ENCODE assay signal across 8 cellular contexts in genomic region chr19:19185853-19186728, GRCh38. TPM values are rescaled to one million over a fixed set of nuclear protein-coding genes. Genes with fewer than 3 reads are reported as not detected.
DNase-seq lines count a peak whose midpoint lies in the region; ATAC-seq and TF ChIP-seq lines count a peak whose summit lies in the region.

No MANE protein-coding gene starts in this region.

- TF ChIP-seq CTCF in GM10266 (IDR thresholded peaks at IDR 0.05; ENCODE audit: control insufficient read depth, insufficient read depth, low read depth, missing control alignments) (peak; percentile 35), chondrocyte (IDR thresholded peaks at IDR 0.05) (peak; percentile 78), upper lobe of left lung (IDR thresholded peaks at IDR 0.05) (peak; percentile 44 to 73 (median 50))

- CTCF ChIA-PET in naive thymus-derived CD4-positive, alpha-beta T cell (lab: Charles Lee) = interaction anchor here (1.3 kb wide), 1 partner anchor 39 kb away, joined by 5 read pairs; no protein-coding TSS in a partner anchor

- DNase-seq in GM10266 (ENCODE audit: extremely low spot score) (no peak), NAMALWA (ENCODE audit: low spot score) (peak; percentile 81), chondrocyte (ENCODE audit: low spot score) (no peak), upper lobe of left lung (peak in 1 of 2 donors; percentile 43)
- peak; percentile 48 for DNase-seq in activated CD4-positive, CD25-positive, alpha-beta regulatory T cell treated with anti-CD3 and anti-CD28 coated beads, Interleukin-2, amount 50 U/mL, for 16 hours (ENCODE audit: low read depth, low spot score)
- peak; percentile 29 to 70 (median 58) for DNase-seq in naive thymus-derived CD4-positive, alpha-beta T cell

- H3K27me3 ChIP-seq in naive thymus-derived CD4-positive, alpha-beta T cell (ENCODE audit: control insufficient read depth in 2 of 2, insufficient read depth in 2 of 2, low read length in 2 of 2) = no peaks in the 10 kb centered on the region
- no peaks in the 10 kb centered on the region for H3K27me3 ChIP-seq in upper lobe of left lung

- H3K27ac Mint-ChIP-seq in chondrocyte (ENCODE audit: unreplicated experiment) = peak overlapping the region; percentile 45
- H3K27ac Mint-ChIP-seq in naive thymus-derived CD4-positive, alpha-beta T cell = peak overlapping the region in 6 of 9 donors; percentile 22 to 74 (median 62)

- peak; percentile 86 for ATAC-seq in naive thymus-derived CD4-positive, alpha-beta T cell
- peak; percentile 65 to 76 for ATAC-seq in upper lobe of left lung (ENCODE audit: low FRiP score in 2 of 2)
- ATAC-seq in GM18861 (IDR thresholded peaks at IDR 0.05; ENCODE audit: unreplicated experiment) = no peak
- no peak for ATAC-seq in GM21515 (IDR thresholded peaks at IDR 0.05; ENCODE audit: unreplicated experiment)

- H3K27me3 Mint-ChIP-seq in chondrocyte (ENCODE audit: low read depth) = no peaks in the 10 kb centered on the region
- no peaks in the 10 kb centered on the region for H3K27me3 Mint-ChIP-seq in naive thymus-derived CD4-positive, alpha-beta T cell

- no peak overlapping the region for H3K4me3 Mint-ChIP-seq in chondrocyte (ENCODE audit: unreplicated experiment)
- no peak overlapping the region for H3K4me3 Mint-ChIP-seq in naive thymus-derived CD4-positive, alpha-beta T cell

- H3K36me3 Mint-ChIP-seq in chondrocyte (ENCODE audit: low read depth) = peaks cover 11% of the 10 kb centered on the region
- H3K36me3 Mint-ChIP-seq in naive thymus-derived CD4-positive, alpha-beta T cell = peaks cover 6 to 35% (median 9%) of the 10 kb centered on the region in 5 donors

- H3K4me1 ChIP-seq in naive thymus-derived CD4-positive, alpha-beta T cell (ENCODE audit: control insufficient read depth in 2 of 2, insufficient read depth in 2 of 2, low read length in 2 of 2) = peaks cover 12 to 20% of the 10 kb centered on the region in 2 donors
- peaks cover 20 to 46% (median 21%) of the 10 kb centered on the region in 4 donors for H3K4me1 ChIP-seq in upper lobe of left lung

- H3K4me3 ChIP-seq in naive thymus-derived CD4-positive, alpha-beta T cell (ENCODE audit: low read length) = no peak overlapping the region
- no peak overlapping the region for H3K4me3 ChIP-seq in upper lobe of left lung

- WGBS in upper lobe of left lung, 2 donors = 63 to 69% methylated on average over 2 to 9 of the region's 9 CpGs

- no peaks in the 10 kb centered on the region for H3K9me3 ChIP-seq in naive thymus-derived CD4-positive, alpha-beta T cell (ENCODE audit: control insufficient read depth in 2 of 3, low read length in 3 of 3)
- no peaks in the 10 kb centered on the region for H3K9me3 ChIP-seq in upper lobe of left lung

- no peaks in the 10 kb centered on the region for H3K9me3 Mint-ChIP-seq in chondrocyte (ENCODE audit: low read depth)
- peaks cover 0 to 2% (median 0%) of the 10 kb centered on the region in 11 donors for H3K9me3 Mint-ChIP-seq in naive thymus-derived CD4-positive, alpha-beta T cell

- intact Hi-C loops in naive thymus-derived CD4-positive, alpha-beta T cell (cut with micrococcal nuclease) = loop anchor here (1.0 to 2.0 kb wide), 2 partner anchors 39 to 305 kb away; no protein-coding TSS in a partner anchor

- POLR2A ChIA-PET in naive thymus-derived CD4-positive, alpha-beta T cell (lab: Charles Lee) = no interaction called here

- TF ChIP-seq POLR2A in upper lobe of left lung (IDR thresholded peaks at IDR 0.05) = no peak

- TF ChIP-seq EP300 in upper lobe of left lung (IDR thresholded peaks at IDR 0.05) = no peak

- H3K36me3 ChIP-seq in naive thymus-derived CD4-positive, alpha-beta T cell (ENCODE audit: control insufficient read depth in 2 of 3, insufficient read depth in 3 of 3, low read length in 3 of 3) = peaks cover 0 to 40% (median 0%) of the 10 kb centered on the region in 3 experiments
- peaks cover 10 to 42% (median 19%) of the 10 kb centered on the region in 4 donors for H3K36me3 ChIP-seq in upper lobe of left lung

- H3K4me1 Mint-ChIP-seq in chondrocyte (ENCODE audit: low read depth) = peaks cover 14% of the 10 kb centered on the region
- peaks cover 20 to 43% (median 30%) of the 10 kb centered on the region in 7 donors for H3K4me1 Mint-ChIP-seq in naive thymus-derived CD4-positive, alpha-beta T cell

- H3K27ac ChIP-seq in naive thymus-derived CD4-positive, alpha-beta T cell (ENCODE audit: low read depth, low read length) = no peak overlapping the region
- H3K27ac ChIP-seq in upper lobe of left lung = peak overlapping the region; percentile 43 to 84 (median 70)

RNA-seq across cellular contexts. Expression of gene BORCS8, which starts 5.9 kb away (rescaled TPM):
- total RNA-seq in chondrocyte (14.5 to 29.6 TPM (median 14.6 TPM) in 3 replicates), upper lobe of left lung (10 to 100 TPM; 10.1 to 55.5 (median 34.0) TPM)
- 10 to 100 TPM; 22.6 to 48.2 (median 42.7) TPM for total RNA-seq in naive thymus-derived CD4-positive, alpha-beta T cell
- polyA plus RNA-seq in naive thymus-derived CD4-positive, alpha-beta T cell = 10 to 100 TPM; 21.9 to 23.0 TPM

RNA-seq across cellular contexts. Expression of gene RFXANK, which starts 6.0 kb away (rescaled TPM):
- total RNA-seq in chondrocyte (64.8 to 68.9 TPM (median 66.5 TPM) in 3 replicates), upper lobe of left lung (10 to 100 TPM; 39.1 to 79.7 (median 67.3) TPM)
- total RNA-seq in naive thymus-derived CD4-positive, alpha-beta T cell = 100 to 1,000 TPM in 1 of 5 experiments, 10 to 100 TPM in 4; 60.8 to 114 (median 74.9) TPM
- 10 to 100 TPM; 81.6 to 90.1 TPM for polyA plus RNA-seq in naive thymus-derived CD4-positive, alpha-beta T cell

RNA-seq across cellular contexts. Expression of gene MEF2B, which starts 16.0 kb away (rescaled TPM):
- 1.2 to 1.4 TPM in 2 of 3 replicates, not detected in the other for total RNA-seq in chondrocyte
- total RNA-seq in naive thymus-derived CD4-positive, alpha-beta T cell = 1 to 10 TPM; 3.0 to 6.4 (median 4.9) TPM
- under 1 TPM in 1 of 2 donors, not detected in 1; 0.27 TPM for polyA plus RNA-seq in naive thymus-derived CD4-positive, alpha-beta T cell
- 1 to 10 TPM in 3 of 6 donors, not detected in 3; 2.0 to 3.9 (median 3.1) TPM for total RNA-seq in upper lobe of left lung

RNA-seq across cellular contexts. Expression of gene NR2C2AP, which starts 17.1 kb away (rescaled TPM):
- total RNA-seq in chondrocyte (6.4 to 13.4 TPM (median 8.3 TPM) in 3 replicates), upper lobe of left lung (10 to 100 TPM in 4 of 6 donors, 1 to 10 TPM in 2; 5.2 to 17.0 (median 10.8) TPM)
- 10 to 100 TPM; 13.8 to 33.4 (median 28.7) TPM for total RNA-seq in naive thymus-derived CD4-positive, alpha-beta T cell
- 10 to 100 TPM; 25.7 to 37.7 TPM for polyA plus RNA-seq in naive thymus-derived CD4-positive, alpha-beta T cell

RNA-seq across cellular contexts. Expression of gene NCAN, which starts 25.7 kb away (rescaled TPM):
- total RNA-seq in chondrocyte (not detected in 3 replicates), upper lobe of left lung (1 to 10 TPM in 1 of 6 donors, not detected in 5; 3.1 TPM)
- total RNA-seq in naive thymus-derived CD4-positive, alpha-beta T cell = under 1 TPM in 2 of 5 experiments, not detected in 3; 0.05 to 0.08 TPM
- polyA plus RNA-seq in naive thymus-derived CD4-positive, alpha-beta T cell = not detected

Comparison
In these comparisons a context has a peak if more than half of its experiments do, and no peak if none do; other contexts are left out.
1. DNase-seq: peak in NAMALWA (single experiment), activated CD4-positive, CD25-positive, alpha-beta regulatory T cell treated with anti-CD3 and anti-CD28 coated beads, Interleukin-2, amount 50 U/mL, for 16 hours (single experiment) and naive thymus-derived CD4-positive, alpha-beta T cell (9 of 9); none in GM10266 (single experiment) and chondrocyte (single experiment).
2. ATAC-seq: peak in naive thymus-derived CD4-positive, alpha-beta T cell (single experiment) and upper lobe of left lung (2 of 2); none in GM18861 (single experiment) and GM21515 (single experiment).
3. Peak in every context shown above with its lines, with median percentiles within 50 percentile points of each other: CTCF ChIP-seq.